In the genomic region with DNA sequence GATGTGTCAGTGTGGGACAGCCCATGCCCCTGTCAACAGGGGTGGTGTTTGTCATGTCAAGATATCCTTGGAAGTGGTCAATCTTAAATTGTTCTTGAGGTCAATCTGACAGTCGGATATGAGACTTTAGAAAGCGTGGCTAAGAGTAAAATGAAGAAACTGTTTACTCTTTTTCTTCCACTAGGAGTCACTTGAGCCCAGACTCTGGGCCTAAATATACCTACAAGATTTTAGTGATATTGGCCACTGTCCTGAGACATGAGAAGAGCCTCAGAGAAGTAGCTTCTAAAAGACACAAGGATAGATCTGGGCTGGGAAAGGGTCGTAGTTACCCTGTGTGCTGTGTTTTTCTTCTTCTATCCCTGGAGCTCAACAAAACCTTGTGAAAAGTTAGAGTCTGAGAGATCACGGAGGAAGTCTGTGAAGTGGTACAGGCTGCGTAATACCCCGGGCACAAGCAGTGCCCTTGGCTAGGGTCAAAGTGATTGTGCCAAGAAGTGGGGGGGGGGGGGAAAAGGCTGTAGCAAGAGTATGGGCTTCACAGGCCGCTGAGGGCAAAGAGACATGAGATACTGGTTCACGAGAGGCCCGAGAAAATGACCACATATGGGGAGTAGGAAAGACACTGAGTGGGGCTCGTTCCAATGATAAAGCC, we compare ENCODE assay signal across 11 cellular contexts.
A peak's percentile ranks its signal among the peaks of the same experiment; 100 is the strongest.
DNase-seq lines count a peak whose midpoint lies in the region; ATAC-seq and TF ChIP-seq lines count a peak whose summit lies in the region.
"Had no signal": no experiment of that assay in that cellular context is flagged by ENCODE, and none has a peak within 500 bp of the region (broad histone marks: within the 10 kb centered on the region; RNA-seq: fewer than 3 reads in every experiment).

No MANE protein-coding gene starts in this region.

- peaks cover 20% of the 10 kb centered on the region for H3K4me1 Mint-ChIP-seq in GM23338

- POLR2A ChIA-PET in SK-N-SH (lab: Yijun Ruan, JAX), result no interaction called here

- H3K4me1 ChIP-seq in GM23338 (ENCODE audit: insufficient read depth) (peaks cover 20% of the 10 kb centered on the region), SK-N-SH (ENCODE audit: control insufficient read depth in 1 of 2, insufficient read depth in 2 of 2, low read depth in 1 of 2, low read length in 1 of 2) (peaks cover 0 to 19% of the 10 kb centered on the region in 2 experiments; a peak in 2 of 4 replicates)

- no peaks in the 10 kb centered on the region for H3K9me3 ChIP-seq in SK-N-SH
- H3K9me3 ChIP-seq: neutrophil had no signal

- ATAC-seq in GM23338 (peak; percentile 81), GM21423 (IDR thresholded peaks at IDR 0.05; ENCODE audit: unreplicated experiment) (no peak)

- H3K27ac ChIP-seq in GM23338 (ENCODE audit: low read depth) (no peak overlapping the region), SK-N-SH (ENCODE audit: low read depth in 2 of 2, low read length in 1 of 2) (no peak overlapping the region)
- H3K27ac ChIP-seq: neutrophil had no signal

- H3K4me3 ChIP-seq in GM23338 (no peak overlapping the region), SK-N-SH (ENCODE audit: low read depth in 2 of 2, low read length in 1 of 2) (no peak overlapping the region)

- peak; percentile 71 to 74 for TF ChIP-seq CTCF in GM23338 (conservative IDR thresholded peaks at IDR 0.05; ENCODE audit: low read depth in 2 of 2)
- TF ChIP-seq CTCF in SK-N-SH (IDR thresholded peaks at IDR 0.05), result peak; percentile 46

- H3K27me3 ChIP-seq in GM23338 (ENCODE audit: insufficient read depth) (no peaks in the 10 kb centered on the region), SK-N-SH (ENCODE audit: insufficient read depth) (no peaks in the 10 kb centered on the region)
- H3K27me3 ChIP-seq: neutrophil had no signal

- H3F3A ChIP-seq in GM23338 (replicated peaks; ENCODE audit: low read depth) (no peaks in the 10 kb centered on the region), SK-N-SH (replicated peaks; ENCODE audit: insufficient read depth) (no peaks in the 10 kb centered on the region)

- DNase-seq in ACHN (peak; percentile 22), GM23338 (ENCODE audit: low spot score) (peak; percentile 72), SK-N-SH (no peak), iPS-NIHi11 (ENCODE audit: low spot score) (peak; percentile 22), NCI-H2196 treated with DMSO at 0.1 percent for 48 hours (lab: John Stamatoyannopoulos, UW; ENCODE audit: unreplicated experiment) (no peak), NCI-H2029 (lab: John Stamatoyannopoulos, UW) (no peak)
- no peak for DNase-seq in activated naive CD4-positive, alpha-beta T cell treated with Interleukin-2 at 50 U/mL for 16 hours
- DNase-seq: NCI-H1105 had no signal

- H3K9me2 ChIP-seq in GM23338 (ENCODE audit: insufficient read depth) (no peaks in the 10 kb centered on the region; the same call in 1 of the 2 replicates), SK-N-SH (no peaks in the 10 kb centered on the region)

- H3K27me3 Mint-ChIP-seq in GM23338 (ENCODE audit: insufficient read depth, low read depth, poor library complexity), result no peaks in the 10 kb centered on the region
- H3K27me3 Mint-ChIP-seq: activated naive CD8-positive, alpha-beta T cell had no signal

- H3K36me3 ChIP-seq in GM23338 (ENCODE audit: insufficient read depth) (no peaks in the 10 kb centered on the region), SK-N-SH (replicated peaks in 1 of 2; ENCODE audit: control insufficient read depth in 1 of 2, insufficient read depth in 2 of 2, low read length in 1 of 2) (no peaks in the 10 kb centered on the region)
- H3K36me3 ChIP-seq: neutrophil had no signal

- H4K20me1 ChIP-seq in GM23338 (replicated peaks; ENCODE audit: insufficient read depth) (no peaks in the 10 kb centered on the region), SK-N-SH (ENCODE audit: insufficient read depth) (no peaks in the 10 kb centered on the region)

- CTCF ChIA-PET in SK-N-SH (lab: Yijun Ruan, JAX), result interaction anchor here (0.6 to 2.0 kb wide), 6 partner anchors 9 to 532 kb away, joined by 3 to 5 read pairs (median 4); no protein-coding TSS in a partner anchor

- H2AFZ ChIP-seq in GM23338 (no peak overlapping the region), SK-N-SH (ENCODE audit: low read depth) (no peak overlapping the region)

- H3K9ac ChIP-seq in SK-N-SH, result no peak overlapping the region

- H3K79me2 ChIP-seq in GM23338 (replicated peaks; ENCODE audit: insufficient read depth) (no peaks in the 10 kb centered on the region), SK-N-SH (ENCODE audit: insufficient read depth) (no peaks in the 10 kb centered on the region)

- no peaks in the 10 kb centered on the region for H3K36me3 Mint-ChIP-seq in GM23338 (ENCODE audit: low read depth)
- H3K36me3 Mint-ChIP-seq: activated naive CD8-positive, alpha-beta T cell had no signal

- TF ChIP-seq EP300 in SK-N-SH (IDR thresholded peaks at IDR 0.05; ENCODE audit: borderline replicate concordance in 1 of 2, low read depth in 1 of 2, low read length in 1 of 2), result no peak

- H3K27ac Mint-ChIP-seq in GM23338, result 0 out of 2 replicates have a peak overlapping the region, but pooled peaks have one; percentile 9
- H3K27ac Mint-ChIP-seq: activated naive CD8-positive, alpha-beta T cell had no signal

- in situ Hi-C loops in ACHN (cut with HindIII; ENCODE audit: low pct_ligation_motif_present, low pct_unique_long_range_greater_than_20kb, low sequenced_read_pairs), result no loop called here

- no peak overlapping the region for H3K4me3 Mint-ChIP-seq in GM23338
- H3K4me3 Mint-ChIP-seq: activated naive CD8-positive, alpha-beta T cell had no signal

- H3K9me3 Mint-ChIP-seq in GM23338, result no peaks in the 10 kb centered on the region

- H3K4me2 ChIP-seq in GM23338 (no peak overlapping the region), SK-N-SH (no peak overlapping the region)

- WGBS in SK-N-SH (ENCODE audit: low lambda C conversion rate), result 67% methylated on average over 10 of the region's 10 CpGs

- TF ChIP-seq RAD21 in SK-N-SH (IDR thresholded peaks at IDR 0.05; ENCODE audit: low read length), result peak; percentile 67

TF ChIP-seq in GM23338, 12 proteins besides CTCF, POLR2A, EP300 and RAD21 (continues in another document):
- no peak for TF ChIP-seq ZNF331 (CRISPR knock-in tag; IDR thresholded peaks at IDR 0.05; ENCODE audit: low read depth)

TF ChIP-seq in SK-N-SH, 30 proteins besides CTCF, POLR2A, EP300 and RAD21:
- TF ChIP-seq JUND (IDR thresholded peaks at IDR 0.05) (no peak), SMC3 (IDR thresholded peaks at IDR 0.05; ENCODE audit: low read depth, low read length) (peak; percentile 34; the same call in 1 of the 2 replicates)

Comparison
In these comparisons a context has a peak if more than half of its experiments do, and no peak if none do; other contexts are left out.
1. DNase-seq: peak in ACHN (single experiment), GM23338 (single experiment) and iPS-NIHi11 (single experiment); none in SK-N-SH (single experiment), NCI-H2196 treated with DMSO at 0.1 percent for 48 hours (single experiment), activated naive CD4-positive, alpha-beta T cell treated with Interleukin-2 at 50 U/mL for 16 hours (single experiment) and NCI-H2029 (single experiment).